ENCODE assay signal across 2 cellular contexts in the genomic region with DNA sequence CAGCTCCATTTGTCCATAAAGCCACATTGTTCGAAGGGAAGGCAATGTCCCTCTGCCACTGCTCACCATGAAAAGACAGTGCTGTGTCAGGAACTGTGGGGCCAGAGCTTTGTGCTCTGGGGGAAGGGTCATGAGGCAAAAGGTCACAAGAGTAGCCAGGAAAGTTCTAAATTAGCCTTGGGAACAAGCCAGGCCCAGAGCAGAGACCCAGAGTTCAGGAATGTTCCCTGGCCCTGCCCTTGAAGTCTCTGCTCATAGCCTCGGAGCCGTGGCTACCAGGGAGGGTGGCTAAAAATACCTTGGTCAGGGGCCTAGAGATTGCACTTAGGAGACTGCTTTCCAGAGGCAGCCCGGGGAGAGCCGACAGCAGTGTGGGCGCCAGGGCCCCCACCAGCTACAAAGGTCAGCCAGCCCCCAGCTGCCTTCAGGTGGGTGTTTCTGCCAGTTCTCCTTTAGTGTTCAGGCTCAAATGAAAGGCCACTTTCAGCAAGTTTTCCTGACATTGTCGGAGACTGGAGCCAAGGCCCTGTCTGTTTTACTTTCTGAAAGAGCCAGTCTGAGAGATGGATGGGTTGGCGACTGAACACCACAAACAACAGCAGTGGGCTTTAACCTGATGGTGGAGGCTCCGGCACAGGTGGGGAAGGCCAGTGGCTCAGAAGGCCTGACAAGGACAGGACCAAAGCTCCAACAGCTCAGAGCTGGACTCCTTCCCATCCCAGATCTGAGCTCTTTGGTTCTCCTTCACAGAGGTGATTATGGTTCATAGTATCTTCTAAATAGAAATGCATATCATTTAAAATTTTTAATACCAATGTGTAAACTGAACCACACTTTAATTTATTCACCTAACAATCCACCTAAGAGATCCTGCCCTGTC.
TF ChIP-seq lines count a peak whose summit lies in the region.

No MANE protein-coding gene starts in this region.

TF ChIP-seq in GM23338, 12 proteins besides CTCF, POLR2A, EP300 and RAD21 (continued from another document and continues in another):
- TF ChIP-seq, protein P1, sequence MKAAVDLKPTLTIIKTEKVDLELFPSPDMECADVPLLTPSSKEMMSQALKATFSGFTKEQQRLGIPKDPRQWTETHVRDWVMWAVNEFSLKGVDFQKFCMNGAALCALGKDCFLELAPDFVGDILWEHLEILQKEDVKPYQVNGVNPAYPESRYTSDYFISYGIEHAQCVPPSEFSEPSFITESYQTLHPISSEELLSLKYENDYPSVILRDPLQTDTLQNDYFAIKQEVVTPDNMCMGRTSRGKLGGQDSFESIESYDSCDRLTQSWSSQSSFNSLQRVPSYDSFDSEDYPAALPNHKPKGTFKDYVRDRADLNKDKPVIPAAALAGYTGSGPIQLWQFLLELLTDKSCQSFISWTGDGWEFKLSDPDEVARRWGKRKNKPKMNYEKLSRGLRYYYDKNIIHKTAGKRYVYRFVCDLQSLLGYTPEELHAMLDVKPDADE (IDR thresholded peaks at IDR 0.05): no peak
- no peak for TF ChIP-seq STAT1 (IDR thresholded peaks at IDR 0.05; ENCODE audit: unreplicated experiment)
- TF ChIP-seq, protein P2, sequence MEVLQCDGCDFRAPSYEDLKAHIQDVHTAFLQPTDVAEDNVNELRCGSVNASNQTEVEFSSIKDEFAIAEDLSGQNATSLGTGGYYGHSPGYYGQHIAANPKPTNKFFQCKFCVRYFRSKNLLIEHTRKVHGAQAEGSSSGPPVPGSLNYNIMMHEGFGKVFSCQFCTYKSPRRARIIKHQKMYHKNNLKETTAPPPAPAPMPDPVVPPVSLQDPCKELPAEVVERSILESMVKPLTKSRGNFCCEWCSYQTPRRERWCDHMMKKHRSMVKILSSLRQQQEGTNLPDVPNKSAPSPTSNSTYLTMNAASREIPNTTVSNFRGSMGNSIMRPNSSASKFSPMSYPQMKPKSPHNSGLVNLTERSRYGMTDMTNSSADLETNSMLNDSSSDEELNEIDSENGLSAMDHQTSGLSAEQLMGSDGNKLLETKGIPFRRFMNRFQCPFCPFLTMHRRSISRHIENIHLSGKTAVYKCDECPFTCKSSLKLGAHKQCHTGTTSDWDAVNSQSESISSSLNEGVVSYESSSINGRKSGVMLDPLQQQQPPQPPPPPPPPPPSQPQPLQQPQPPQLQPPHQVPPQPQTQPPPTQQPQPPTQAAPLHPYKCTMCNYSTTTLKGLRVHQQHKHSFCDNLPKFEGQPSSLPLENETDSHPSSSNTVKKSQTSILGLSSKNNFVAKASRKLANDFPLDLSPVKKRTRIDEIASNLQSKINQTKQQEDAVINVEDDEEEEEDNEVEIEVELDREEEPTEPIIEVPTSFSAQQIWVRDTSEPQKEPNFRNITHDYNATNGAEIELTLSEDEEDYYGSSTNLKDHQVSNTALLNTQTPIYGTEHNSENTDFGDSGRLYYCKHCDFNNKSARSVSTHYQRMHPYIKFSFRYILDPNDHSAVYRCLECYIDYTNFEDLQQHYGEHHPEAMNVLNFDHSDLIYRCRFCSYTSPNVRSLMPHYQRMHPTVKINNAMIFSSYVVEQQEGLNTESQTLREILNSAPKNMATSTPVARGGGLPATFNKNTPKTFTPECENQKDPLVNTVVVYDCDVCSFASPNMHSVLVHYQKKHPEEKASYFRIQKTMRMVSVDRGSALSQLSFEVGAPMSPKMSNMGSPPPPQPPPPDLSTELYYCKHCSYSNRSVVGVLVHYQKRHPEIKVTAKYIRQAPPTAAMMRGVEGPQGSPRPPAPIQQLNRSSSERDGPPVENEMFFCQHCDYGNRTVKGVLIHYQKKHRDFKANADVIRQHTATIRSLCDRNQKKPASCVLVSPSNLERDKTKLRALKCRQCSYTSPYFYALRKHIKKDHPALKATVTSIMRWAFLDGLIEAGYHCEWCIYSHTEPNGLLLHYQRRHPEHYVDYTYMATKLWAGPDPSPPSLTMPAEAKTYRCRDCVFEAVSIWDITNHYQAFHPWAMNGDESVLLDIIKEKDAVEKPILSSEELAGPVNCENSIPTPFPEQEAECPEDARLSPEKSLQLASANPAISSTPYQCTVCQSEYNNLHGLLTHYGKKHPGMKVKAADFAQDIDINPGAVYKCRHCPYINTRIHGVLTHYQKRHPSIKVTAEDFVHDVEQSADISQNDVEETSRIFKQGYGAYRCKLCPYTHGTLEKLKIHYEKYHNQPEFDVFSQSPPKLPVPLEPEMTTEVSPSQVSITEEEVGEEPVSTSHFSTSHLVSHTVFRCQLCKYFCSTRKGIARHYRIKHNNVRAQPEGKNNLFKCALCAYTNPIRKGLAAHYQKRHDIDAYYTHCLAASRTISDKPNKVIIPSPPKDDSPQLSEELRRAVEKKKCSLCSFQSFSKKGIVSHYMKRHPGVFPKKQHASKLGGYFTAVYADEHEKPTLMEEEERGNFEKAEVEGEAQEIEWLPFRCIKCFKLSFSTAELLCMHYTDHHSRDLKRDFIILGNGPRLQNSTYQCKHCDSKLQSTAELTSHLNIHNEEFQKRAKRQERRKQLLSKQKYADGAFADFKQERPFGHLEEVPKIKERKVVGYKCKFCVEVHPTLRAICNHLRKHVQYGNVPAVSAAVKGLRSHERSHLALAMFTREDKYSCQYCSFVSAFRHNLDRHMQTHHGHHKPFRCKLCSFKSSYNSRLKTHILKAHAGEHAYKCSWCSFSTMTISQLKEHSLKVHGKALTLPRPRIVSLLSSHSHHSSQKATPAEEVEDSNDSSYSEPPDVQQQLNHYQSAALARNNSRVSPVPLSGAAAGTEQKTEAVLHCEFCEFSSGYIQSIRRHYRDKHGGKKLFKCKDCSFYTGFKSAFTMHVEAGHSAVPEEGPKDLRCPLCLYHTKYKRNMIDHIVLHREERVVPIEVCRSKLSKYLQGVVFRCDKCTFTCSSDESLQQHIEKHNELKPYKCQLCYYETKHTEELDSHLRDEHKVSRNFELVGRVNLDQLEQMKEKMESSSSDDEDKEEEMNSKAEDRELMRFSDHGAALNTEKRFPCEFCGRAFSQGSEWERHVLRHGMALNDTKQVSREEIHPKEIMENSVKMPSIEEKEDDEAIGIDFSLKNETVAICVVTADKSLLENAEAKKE (CRISPR knock-in tag; IDR thresholded peaks at IDR 0.05): no peak
- TF ChIP-seq EZH2 (IDR thresholded peaks at IDR 0.05; ENCODE audit: low read depth, unreplicated experiment): no peak
- no peak for TF ChIP-seq ZNF331 (CRISPR knock-in tag; IDR thresholded peaks at IDR 0.05; ENCODE audit: low read depth)
- TF ChIP-seq, protein P3, sequence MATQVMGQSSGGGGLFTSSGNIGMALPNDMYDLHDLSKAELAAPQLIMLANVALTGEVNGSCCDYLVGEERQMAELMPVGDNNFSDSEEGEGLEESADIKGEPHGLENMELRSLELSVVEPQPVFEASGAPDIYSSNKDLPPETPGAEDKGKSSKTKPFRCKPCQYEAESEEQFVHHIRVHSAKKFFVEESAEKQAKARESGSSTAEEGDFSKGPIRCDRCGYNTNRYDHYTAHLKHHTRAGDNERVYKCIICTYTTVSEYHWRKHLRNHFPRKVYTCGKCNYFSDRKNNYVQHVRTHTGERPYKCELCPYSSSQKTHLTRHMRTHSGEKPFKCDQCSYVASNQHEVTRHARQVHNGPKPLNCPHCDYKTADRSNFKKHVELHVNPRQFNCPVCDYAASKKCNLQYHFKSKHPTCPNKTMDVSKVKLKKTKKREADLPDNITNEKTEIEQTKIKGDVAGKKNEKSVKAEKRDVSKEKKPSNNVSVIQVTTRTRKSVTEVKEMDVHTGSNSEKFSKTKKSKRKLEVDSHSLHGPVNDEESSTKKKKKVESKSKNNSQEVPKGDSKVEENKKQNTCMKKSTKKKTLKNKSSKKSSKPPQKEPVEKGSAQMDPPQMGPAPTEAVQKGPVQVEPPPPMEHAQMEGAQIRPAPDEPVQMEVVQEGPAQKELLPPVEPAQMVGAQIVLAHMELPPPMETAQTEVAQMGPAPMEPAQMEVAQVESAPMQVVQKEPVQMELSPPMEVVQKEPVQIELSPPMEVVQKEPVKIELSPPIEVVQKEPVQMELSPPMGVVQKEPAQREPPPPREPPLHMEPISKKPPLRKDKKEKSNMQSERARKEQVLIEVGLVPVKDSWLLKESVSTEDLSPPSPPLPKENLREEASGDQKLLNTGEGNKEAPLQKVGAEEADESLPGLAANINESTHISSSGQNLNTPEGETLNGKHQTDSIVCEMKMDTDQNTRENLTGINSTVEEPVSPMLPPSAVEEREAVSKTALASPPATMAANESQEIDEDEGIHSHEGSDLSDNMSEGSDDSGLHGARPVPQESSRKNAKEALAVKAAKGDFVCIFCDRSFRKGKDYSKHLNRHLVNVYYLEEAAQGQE (IDR thresholded peaks at IDR 0.05; ENCODE audit: unreplicated experiment): no peak
- TF ChIP-seq CREB1 (CRISPR knock-in tag; IDR thresholded peaks at IDR 0.05; ENCODE audit: low read depth): no peak

TF ChIP-seq in liver, 16 proteins besides CTCF, POLR2A, EP300 and RAD21 (continued from another document):
- TF ChIP-seq HNF4A (conservative IDR thresholded peaks at IDR 0.05) (peak in 1 of 2 donors; percentile 33), TAF1 (conservative IDR thresholded peaks at IDR 0.05) (no peak), GABPA (IDR thresholded peaks at IDR 0.05 in 1 of 2, conservative IDR thresholded peaks at IDR 0.05 in 1 of 2) (no peak), FOXA2 (IDR thresholded peaks at IDR 0.05) (no peak), HNF4G (IDR thresholded peaks at IDR 0.05) (no peak), JUND (IDR thresholded peaks at IDR 0.05) (no peak)
- TF ChIP-seq, protein P4, sequence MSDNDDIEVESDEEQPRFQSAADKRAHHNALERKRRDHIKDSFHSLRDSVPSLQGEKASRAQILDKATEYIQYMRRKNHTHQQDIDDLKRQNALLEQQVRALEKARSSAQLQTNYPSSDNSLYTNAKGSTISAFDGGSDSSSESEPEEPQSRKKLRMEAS (IDR thresholded peaks at IDR 0.05): no peak
- TF ChIP-seq, protein P5, sequence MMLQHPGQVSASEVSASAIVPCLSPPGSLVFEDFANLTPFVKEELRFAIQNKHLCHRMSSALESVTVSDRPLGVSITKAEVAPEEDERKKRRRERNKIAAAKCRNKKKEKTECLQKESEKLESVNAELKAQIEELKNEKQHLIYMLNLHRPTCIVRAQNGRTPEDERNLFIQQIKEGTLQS (IDR thresholded peaks at IDR 0.05): no peak
- TF ChIP-seq, protein P3 (IDR thresholded peaks at IDR 0.05): no peak
